In genomic region chr2:118013724-118014491, GRCh38 we compare ENCODE assay signal across 8 cellular contexts. TPM values are rescaled to one million over a fixed set of nuclear protein-coding genes. Genes with fewer than 3 reads are reported as not detected.
A peak's percentile ranks its signal among the peaks of the same experiment; 100 is the strongest.
DNase-seq lines count a peak whose midpoint lies in the region; ATAC-seq and TF ChIP-seq lines count a peak whose summit lies in the region.

Gene CCDC93, minus strand, starts transcription at chr2:118014070. Its CDS starts 75 bp downstream, at chr2:118013995.

- DNase-seq in ELF-1 (ENCODE audit: low read depth, low spot score) = peak; percentile 91
- peak; percentile 69 for DNase-seq in H4 (ENCODE audit: low spot score)
- DNase-seq in LNCaP clone FGC (ENCODE audit: low read depth) = no peak
- peak; percentile 46 to 78 for DNase-seq in SHP77 (lab: John Stamatoyannopoulos, UW)
- DNase-seq in activated effector memory CD4-positive, alpha-beta T cell treated with anti-CD3 and anti-CD28 coated beads, Interleukin-2, amount 50 U/mL, for 16 hours = peak; percentile 95
- DNase-seq in fibroblast of the conjunctiva (ENCODE audit: low read depth) = peak; percentile 57
- DNase-seq in stimulated activated naive CD8-positive, alpha-beta T cell treated with anti-CD3 and anti-CD28 coated beads, Interleukin-15, amount 100 ng/mL, for 72 hours = peak; percentile 87 to 88

- peak within 1 kb of the TSS; percentile 68 for H3K4me2 ChIP-seq in neural cell (ENCODE audit: low read length)

- TF ChIP-seq CTCF in LNCaP clone FGC (IDR thresholded peaks at IDR 0.05; ENCODE audit: control insufficient read depth, extremely low read depth, insufficient read depth) (no peak), neural cell (IDR thresholded peaks at IDR 0.05; ENCODE audit: poor library complexity, severe bottlenecking) (no peak)

- peak; percentile 43 for TF ChIP-seq EP300 in neural cell (conservative IDR thresholded peaks at IDR 0.05; ENCODE audit: poor library complexity, severe bottlenecking)

- H3K4me3 ChIP-seq in LNCaP clone FGC (ENCODE audit: low read depth, low read length) = peak within 1 kb of the TSS; percentile 93
- H3K4me3 ChIP-seq in neural cell (ENCODE audit: low read length) = peak within 1 kb of the TSS; percentile 99

- peaks cover 17% of the 10 kb centered on the region for H3K79me2 ChIP-seq in neural cell (replicated peaks; ENCODE audit: insufficient read depth, low read length)

- peaks cover 10% of the 10 kb centered on the region for H3K27me3 ChIP-seq in neural cell (ENCODE audit: insufficient read depth, low read depth, low read length)

- ATAC-seq in stimulated activated naive CD8-positive, alpha-beta T cell treated with anti-CD3 and anti-CD28 coated beads, Interleukin-15, amount 100 ng/mL, for 72 hours = peak; percentile 89

- H4K20me1 ChIP-seq in neural cell (ENCODE audit: insufficient read depth) = no peaks in the 10 kb centered on the region

- peak within 1 kb of the TSS; percentile 87 for H2AFZ ChIP-seq in neural cell (ENCODE audit: low read depth, low read length)

- no peaks in the 10 kb centered on the region for H3K9me3 Mint-ChIP-seq in stimulated activated naive CD8-positive, alpha-beta T cell treated with anti-CD3 and anti-CD28 coated beads, Interleukin-15, amount 100 ng/mL, for 72 hours

- peaks cover 34% of the 10 kb centered on the region for H3K4me1 Mint-ChIP-seq in stimulated activated naive CD8-positive, alpha-beta T cell treated with anti-CD3 and anti-CD28 coated beads, Interleukin-15, amount 100 ng/mL, for 72 hours

- H3F3A ChIP-seq in neural cell (ENCODE audit: insufficient read depth, low read length, poor library complexity, severe bottlenecking) = no peaks in the 10 kb centered on the region

- peak within 1 kb of the TSS; percentile 93 for H3K4me3 Mint-ChIP-seq in stimulated activated naive CD8-positive, alpha-beta T cell treated with anti-CD3 and anti-CD28 coated beads, Interleukin-15, amount 100 ng/mL, for 72 hours

- H3K36me3 ChIP-seq in neural cell (ENCODE audit: insufficient read depth, low read length) = no peaks in the 10 kb centered on the region

- H3K27me3 Mint-ChIP-seq in stimulated activated naive CD8-positive, alpha-beta T cell treated with anti-CD3 and anti-CD28 coated beads, Interleukin-15, amount 100 ng/mL, for 72 hours = peaks cover 4% of the 10 kb centered on the region

- peak within 1 kb of the TSS; percentile 72 for H3K9ac ChIP-seq in neural cell (ENCODE audit: low read length)

- H3K9me2 ChIP-seq in neural cell (ENCODE audit: insufficient read depth, low read length) = no peaks in the 10 kb centered on the region

- peak within 1 kb of the TSS; percentile 97 to 99 for H3K27ac Mint-ChIP-seq in stimulated activated naive CD8-positive, alpha-beta T cell treated with anti-CD3 and anti-CD28 coated beads, Interleukin-15, amount 100 ng/mL, for 72 hours

- H3K27ac ChIP-seq in neural cell (ENCODE audit: low read length) = peak within 1 kb of the TSS; percentile 47

- peak; percentile 11 for TF ChIP-seq RAD21 in neural cell (conservative IDR thresholded peaks at IDR 0.05)

- H3K9me3 ChIP-seq in neural cell (ENCODE audit: low read length) = no peaks in the 10 kb centered on the region

TF ChIP-seq in neural cell, 6 proteins besides CTCF, POLR2A, EP300 and RAD21:
- TF ChIP-seq REST (IDR thresholded peaks at IDR 0.05; ENCODE audit: borderline replicate concordance) = no peak
- no peak for TF ChIP-seq EZH2 (IDR thresholded peaks at IDR 0.05; ENCODE audit: borderline replicate concordance, insufficient read depth, low read length, poor library complexity, severe bottlenecking)
- TF ChIP-seq TAF1 (IDR thresholded peaks at IDR 0.05; ENCODE audit: low read depth) = peak; percentile 54
- TF ChIP-seq SMC3 (conservative IDR thresholded peaks at IDR 0.05; ENCODE audit: poor library complexity) = no peak
- TF ChIP-seq POLR2AphosphoS5 (IDR thresholded peaks at IDR 0.05) = peak; percentile 82
- no peak for TF ChIP-seq MXI1 (conservative IDR thresholded peaks at IDR 0.05; ENCODE audit: poor library complexity, severe bottlenecking)

RNA-seq across cellular contexts. Expression of gene CCDC93, which starts in this region (rescaled TPM):
- 3.7 and 8.1 TPM in 2 replicates for total RNA-seq in H4 (2014; rRNA removed; shearing (Covaris generic))
- polyA plus RNA-seq in neural cell = 98.4 and 112 TPM in 2 replicates
- 63.6 and 69.6 TPM in 2 replicates for polyA minus RNA-seq in neural cell
